ENCODE assay signal across 8 cellular contexts in genomic region chr6:149082320-149082719, GRCh38.
DNase-seq lines count a peak whose midpoint lies in the region; ATAC-seq and TF ChIP-seq lines count a peak whose summit lies in the region.

No MANE protein-coding gene starts in this region.

- peaks cover 4 to 31% of the 10 kb centered on the region in 2 donors for H3K4me1 ChIP-seq in ascending aorta
- H3K4me1 ChIP-seq in hepatocyte (ENCODE audit: insufficient read depth) = peaks cover 32% of the 10 kb centered on the region
- no peaks in the 10 kb centered on the region for H3K4me1 ChIP-seq in smooth muscle cell (ENCODE audit: low read depth)

- no peaks in the 10 kb centered on the region for H3K36me3 ChIP-seq in ascending aorta
- H3K36me3 ChIP-seq in hepatocyte (replicated peaks; ENCODE audit: insufficient read depth, low read depth) = no peaks in the 10 kb centered on the region
- H3K36me3 ChIP-seq in smooth muscle cell (ENCODE audit: low read depth) = no peaks in the 10 kb centered on the region

- no peak overlapping the region for H3K4me3 ChIP-seq in ascending aorta
- no peak overlapping the region for H3K4me3 ChIP-seq in hepatocyte
- no peak overlapping the region for H3K4me3 ChIP-seq in smooth muscle cell

- ATAC-seq in HG02571 (IDR thresholded peaks at IDR 0.05; ENCODE audit: unreplicated experiment) (peak; percentile 64), HG03469 (IDR thresholded peaks at IDR 0.05; ENCODE audit: unreplicated experiment) (no peak)

- H3K27ac ChIP-seq in ascending aorta = no peak overlapping the region
- no peak overlapping the region for H3K27ac ChIP-seq in hepatocyte
- H3K27ac ChIP-seq in smooth muscle cell (ENCODE audit: low read depth) = no peak overlapping the region

- TF ChIP-seq CTCF in ascending aorta (IDR thresholded peaks at IDR 0.05) = peak; percentile 54 to 75 (median 65)
- peak; percentile 88 for TF ChIP-seq CTCF in hepatocyte (IDR thresholded peaks at IDR 0.05; ENCODE audit: poor library complexity)
- peak; percentile 77 for TF ChIP-seq CTCF in smooth muscle cell (IDR thresholded peaks at IDR 0.05; ENCODE audit: borderline replicate concordance, insufficient read depth, poor library complexity, severe bottlenecking)

- 40% methylated on average over 6 of the region's 6 CpGs for WGBS in hepatocyte (ENCODE audit: low lambda C conversion rate, missing lambda C conversion rate)
- 36% methylated on average over 6 of the region's 6 CpGs for WGBS in smooth muscle cell (ENCODE audit: low lambda C conversion rate)

- H3K27me3 ChIP-seq in ascending aorta = no peaks in the 10 kb centered on the region
- H3K27me3 ChIP-seq in hepatocyte = no peaks in the 10 kb centered on the region
- no peaks in the 10 kb centered on the region for H3K27me3 ChIP-seq in smooth muscle cell (ENCODE audit: low read depth)

- H3K9me3 ChIP-seq in ascending aorta (no peaks in the 10 kb centered on the region), hepatocyte (ENCODE audit: low read depth) (no peaks in the 10 kb centered on the region), smooth muscle cell (replicated peaks; ENCODE audit: low read depth) (no peaks in the 10 kb centered on the region)

- H3K9ac ChIP-seq in smooth muscle cell (ENCODE audit: low read depth) = no peak overlapping the region

- H2AFZ ChIP-seq in hepatocyte (no peak overlapping the region), smooth muscle cell (ENCODE audit: low read depth) (no peak overlapping the region)

- no peaks in the 10 kb centered on the region for H3K79me2 ChIP-seq in hepatocyte
- H3K79me2 ChIP-seq in smooth muscle cell (ENCODE audit: low read depth) = no peaks in the 10 kb centered on the region

- H3F3A ChIP-seq in smooth muscle cell (ENCODE audit: low read depth) = peaks cover 9% of the 10 kb centered on the region

- H4K20me1 ChIP-seq in hepatocyte (ENCODE audit: insufficient read depth, poor library complexity, severe bottlenecking) (no peaks in the 10 kb centered on the region), smooth muscle cell (ENCODE audit: low read depth) (no peaks in the 10 kb centered on the region)

- H3K4me2 ChIP-seq in hepatocyte (no peak overlapping the region), smooth muscle cell (no peak overlapping the region)

- DNase-seq in GM03348 (ENCODE audit: low spot score) (peak; percentile 70), NCI-H2029 treated with DMSO at 0.1 percent for 48 hours (lab: John Stamatoyannopoulos, UW) (peak; percentile 13), T-helper 9 cell (peak; percentile 79), ascending aorta (ENCODE audit: low spot score in 2 of 2) (peak in 1 of 2 donors; percentile 87), hepatocyte (ENCODE audit: low spot score) (peak; percentile 85), smooth muscle cell (lab: John Stamatoyannopoulos, UW; ENCODE audit: unreplicated experiment) (no peak)

- H3K9me2 ChIP-seq in hepatocyte (replicated peaks; ENCODE audit: insufficient read depth) = no peaks in the 10 kb centered on the region

- intact Hi-C loops in ascending aorta (cut with DNase I) = loop anchor here (1.0 to 5.0 kb wide), 2 partner anchors 350 to 435 kb away; no protein-coding TSS in a partner anchor
